In genomic region chr10:75159519-75159918, GRCh38 we compare ENCODE assay signal across 21 cellular contexts. TPM values are rescaled to one million over a fixed set of nuclear protein-coding genes. Genes with fewer than 3 reads are reported as not detected.
DNase-seq lines count a peak whose midpoint lies in the region; ATAC-seq and TF ChIP-seq lines count a peak whose summit lies in the region.
"Had no signal": no experiment of that assay in that cellular context is flagged by ENCODE, and none has a peak within 500 bp of the region (broad histone marks: within the 10 kb centered on the region; RNA-seq: fewer than 3 reads in every experiment).

No MANE protein-coding gene starts in this region.

- no peak for DNase-seq in activated CD4-positive, alpha-beta T cell treated with anti-CD3 and anti-CD28 coated beads, Interleukin-2, amount 10 ng/mL, durations not matched to agents 7 days and 5 days
- DNase-seq in activated CD4-positive, alpha-beta T cell treated with anti-CD3 and anti-CD28 coated beads for 1 hour, result no peak
- peak; percentile 29 for DNase-seq in RPMI7951 (ENCODE audit: low read depth)
- DNase-seq in fibroblast of gingiva (ENCODE audit: low read depth), result peak; percentile 72
- no peak for DNase-seq in gastrocnemius medialis
- DNase-seq in brain microvascular endothelial cell, result no peak
- no peak for DNase-seq in T-helper 2 cell treated with Interferon-gamma antibody and Interleukin-4, amounts not matched to agents 5 μg/mL and 100 μg/mL, for 36 hours (ENCODE audit: low spot score)
- DNase-seq in adrenal gland, result no peak
- DNase-seq: activated CD8-positive, alpha-beta memory T cell treated with anti-CD3 and anti-CD28 coated beads, Interleukin-2, amount 50 U/mL, for 4 hours; central memory CD4-positive, alpha-beta T cell; DMS79 treated with DMSO at 0.1 percent for 48 hours; effector memory CD8-positive, alpha-beta T cell; NCI-H1105 treated with DMSO at 0.1 percent for 48 hours; NCI-H2171 treated with DMSO at 0.1 percent for 48 hours; stimulated activated naive CD4-positive, alpha-beta T cell treated with Interleukin-2 at 50 U/mL for 16 hours; T-helper 1 cell; uterus had no signal

- WGBS in adrenal gland, 4 donors, result 57 to 72% (median 66%) methylated on average over 4 of the region's 4 CpGs

- peak overlapping the region; percentile 60 for H3K27ac Mint-ChIP-seq in activated CD4-positive, alpha-beta T cell treated with anti-CD3 and anti-CD28 coated beads, Interleukin-2, amount 10 ng/mL, durations not matched to agents 7 days and 5 days
- no peak overlapping the region for H3K27ac Mint-ChIP-seq in T-helper 2 cell treated with Interferon-gamma antibody and Interleukin-4, amounts not matched to agents 5 μg/mL and 100 μg/mL, for 36 hours
- H3K27ac Mint-ChIP-seq: WTC11 had no signal

- no peaks in the 10 kb centered on the region for H3K27me3 Mint-ChIP-seq in activated CD4-positive, alpha-beta T cell treated with anti-CD3 and anti-CD28 coated beads, Interleukin-2, amount 10 ng/mL, durations not matched to agents 7 days and 5 days
- H3K27me3 Mint-ChIP-seq in T-helper 2 cell treated with Interferon-gamma antibody and Interleukin-4, amounts not matched to agents 5 μg/mL and 100 μg/mL, for 36 hours (ENCODE audit: low read depth), result no peaks in the 10 kb centered on the region
- H3K27me3 Mint-ChIP-seq: effector memory CD8-positive, alpha-beta T cell had no signal

- H3K4me1 ChIP-seq in gastrocnemius medialis (peaks cover 15 to 26% of the 10 kb centered on the region in 2 donors), adrenal gland (replicated peaks in 1 of 2) (peaks cover 7 to 9% of the 10 kb centered on the region in 2 donors)
- H3K4me1 ChIP-seq: uterus had no signal

- no peaks in the 10 kb centered on the region for H3K27me3 ChIP-seq in gastrocnemius medialis
- no peaks in the 10 kb centered on the region for H3K27me3 ChIP-seq in brain microvascular endothelial cell (replicated peaks)
- H3K27me3 ChIP-seq in adrenal gland, result no peaks in the 10 kb centered on the region
- H3K27me3 ChIP-seq: uterus had no signal

- POLR2A ChIA-PET in activated CD4-positive, alpha-beta T cell treated with anti-CD3 and anti-CD28 coated beads, Interleukin-2, amount 10 ng/mL, durations not matched to agents 7 days and 5 days (lab: Charles Lee), result no interaction called here

- H3K4me3 Mint-ChIP-seq in activated CD4-positive, alpha-beta T cell treated with anti-CD3 and anti-CD28 coated beads, Interleukin-2, amount 10 ng/mL, durations not matched to agents 7 days and 5 days, result no peak overlapping the region
- no peak overlapping the region for H3K4me3 Mint-ChIP-seq in T-helper 2 cell treated with Interferon-gamma antibody and Interleukin-4, amounts not matched to agents 5 μg/mL and 100 μg/mL, for 36 hours
- H3K4me3 Mint-ChIP-seq: CD14-positive monocyte; effector memory CD8-positive, alpha-beta T cell; WTC11 had no signal

- H3K9me3 ChIP-seq in gastrocnemius medialis (no peaks in the 10 kb centered on the region), adrenal gland (replicated peaks in 1 of 3) (no peaks in the 10 kb centered on the region)
- H3K9me3 ChIP-seq: uterus had no signal

- CTCF ChIA-PET in activated CD4-positive, alpha-beta T cell treated with anti-CD3 and anti-CD28 coated beads, Interleukin-2, amount 10 ng/mL, durations not matched to agents 7 days and 5 days (lab: Charles Lee), result interaction anchor here (0.6 to 1.4 kb wide), 3 partner anchors 14 to 112 kb away, joined by 3 read pairs; no protein-coding TSS in a partner anchor

- TF ChIP-seq POLR2A in gastrocnemius medialis (IDR thresholded peaks at IDR 0.05) (no peak), adrenal gland (IDR thresholded peaks at IDR 0.05) (no peak)

- H3K36me3 Mint-ChIP-seq in activated CD4-positive, alpha-beta T cell treated with anti-CD3 and anti-CD28 coated beads, Interleukin-2, amount 10 ng/mL, durations not matched to agents 7 days and 5 days (ENCODE audit: low read depth), result peaks cover 15% of the 10 kb centered on the region
- peaks cover 14% of the 10 kb centered on the region for H3K36me3 Mint-ChIP-seq in T-helper 2 cell treated with Interferon-gamma antibody and Interleukin-4, amounts not matched to agents 5 μg/mL and 100 μg/mL, for 36 hours (ENCODE audit: low read depth)

- in situ Hi-C loops in gastrocnemius medialis (cut with MboI; ENCODE audit: low sequenced_read_pairs in 4 of 4), result no loop called here
- in situ Hi-C loops in brain microvascular endothelial cell (cut with HindIII; ENCODE audit: low pct_ligation_motif_present, low sequenced_read_pairs), result no loop called here

- H3K36me3 ChIP-seq in gastrocnemius medialis (no peaks in the 10 kb centered on the region), brain microvascular endothelial cell (replicated peaks) (no peaks in the 10 kb centered on the region), adrenal gland (replicated peaks in 1 of 2) (no peaks in the 10 kb centered on the region)
- H3K36me3 ChIP-seq: uterus had no signal

- peaks cover 5% of the 10 kb centered on the region for H3K9me3 Mint-ChIP-seq in activated CD4-positive, alpha-beta T cell treated with anti-CD3 and anti-CD28 coated beads, Interleukin-2, amount 10 ng/mL, durations not matched to agents 7 days and 5 days
- H3K9me3 Mint-ChIP-seq in T-helper 2 cell treated with Interferon-gamma antibody and Interleukin-4, amounts not matched to agents 5 μg/mL and 100 μg/mL, for 36 hours, result no peaks in the 10 kb centered on the region
- H3K9me3 Mint-ChIP-seq: effector memory CD8-positive, alpha-beta T cell had no signal

- H3K27ac ChIP-seq in gastrocnemius medialis (peak overlapping the region in 3 of 4 donors; percentile 5 to 67 (median 62)), brain microvascular endothelial cell (no peak overlapping the region), adrenal gland (peak overlapping the region in 1 of 5 donors; percentile 29)
- H3K27ac ChIP-seq: KMS-11, uterus had no signal

- H3K4me3 ChIP-seq in gastrocnemius medialis (no peak overlapping the region), brain microvascular endothelial cell (ENCODE audit: low read depth, low read length) (no peak overlapping the region), adrenal gland (no peak overlapping the region)
- H3K4me3 ChIP-seq: uterus had no signal

- ATAC-seq in gastrocnemius medialis, result peak; percentile 70 to 77
- ATAC-seq: effector memory CD8-positive, alpha-beta T cell; left lobe of liver; WTC11 had no signal

- H3K4me1 Mint-ChIP-seq in activated CD4-positive, alpha-beta T cell treated with anti-CD3 and anti-CD28 coated beads, Interleukin-2, amount 10 ng/mL, durations not matched to agents 7 days and 5 days, result peaks cover 20% of the 10 kb centered on the region
- peaks cover 15% of the 10 kb centered on the region for H3K4me1 Mint-ChIP-seq in T-helper 2 cell treated with Interferon-gamma antibody and Interleukin-4, amounts not matched to agents 5 μg/mL and 100 μg/mL, for 36 hours (ENCODE audit: low read depth)
- H3K4me1 Mint-ChIP-seq: CD14-positive monocyte had no signal

- TF ChIP-seq CTCF in gastrocnemius medialis (IDR thresholded peaks at IDR 0.05 in 4 of 5, conservative IDR thresholded peaks at IDR 0.05 in 1 of 5) (no peak), brain microvascular endothelial cell (IDR thresholded peaks at IDR 0.05; ENCODE audit: low read depth, low read length, missing control alignments) (no peak), adrenal gland (IDR thresholded peaks at IDR 0.05) (no peak)

- intact Hi-C loops in gastrocnemius medialis (cut with DNase I; ENCODE audit: low total_unique reads), result no loop called here
- intact Hi-C loops in adrenal gland (cut with DNase I), result no loop called here

RNA-seq across cellular contexts. Expression of gene SAMD8, which starts 48.1 kb away (rescaled TPM):
- total RNA-seq in activated CD4-positive, alpha-beta T cell treated with anti-CD3 and anti-CD28 coated beads, Interleukin-2, amount 10 ng/mL, durations not matched to agents 7 days and 5 days, result 10 to 100 TPM; 12.9 to 13.3 TPM
- total RNA-seq in RPMI7951 (2014; rRNA removed; shearing (Covaris generic)), result 13.1 and 14.1 TPM in 2 replicates
- 100 to 1,000 TPM in 1 of 4 donors, 10 to 100 TPM in 3; 46.2 to 125 (median 68.9) TPM for total RNA-seq in gastrocnemius medialis
- 10 to 100 TPM; 25.6 to 48.7 (median 34.0) TPM for total RNA-seq in adrenal gland
- 10 to 100 TPM in 1 of 3 donors, 1 to 10 TPM in 2; 5.7 to 27.8 (median 6.0) TPM for polyA plus RNA-seq in adrenal gland

RNA-seq across cellular contexts. Expression of gene VDAC2, which starts 51.1 kb away (rescaled TPM):
- total RNA-seq in activated CD4-positive, alpha-beta T cell treated with anti-CD3 and anti-CD28 coated beads, Interleukin-2, amount 10 ng/mL, durations not matched to agents 7 days and 5 days, result 100 to 1,000 TPM in 1 of 2 experiments, 10 to 100 TPM in 1; 98.6 to 122 TPM
- total RNA-seq in RPMI7951 (2014; rRNA removed; shearing (Covaris generic)), result 160 and 164 TPM in 2 replicates
- total RNA-seq in gastrocnemius medialis (100 to 1,000 TPM; 255 to 442 (median 268) TPM), adrenal gland (100 to 1,000 TPM; 139 to 271 (median 197) TPM)
- 100 to 1,000 TPM in 2 of 3 donors, 10 to 100 TPM in 1; 83.2 to 297 (median 115) TPM for polyA plus RNA-seq in adrenal gland

Comparison
In these comparisons a context has a peak if more than half of its experiments do, and no peak if none do; other contexts are left out.
1. DNase-seq: peak in RPMI7951 (single experiment) and fibroblast of gingiva (single experiment); none in activated CD4-positive, alpha-beta T cell treated with anti-CD3 and anti-CD28 coated beads, Interleukin-2, amount 10 ng/mL, durations not matched to agents 7 days and 5 days (single experiment), activated CD4-positive, alpha-beta T cell treated with anti-CD3 and anti-CD28 coated beads for 1 hour (single experiment), gastrocnemius medialis (0 of 2), brain microvascular endothelial cell (single experiment), T-helper 2 cell treated with Interferon-gamma antibody and Interleukin-4, amounts not matched to agents 5 μg/mL and 100 μg/mL, for 36 hours (single experiment) and adrenal gland (0 of 7).